ENCODE assay signal across 10 cellular contexts in the genomic region with DNA sequence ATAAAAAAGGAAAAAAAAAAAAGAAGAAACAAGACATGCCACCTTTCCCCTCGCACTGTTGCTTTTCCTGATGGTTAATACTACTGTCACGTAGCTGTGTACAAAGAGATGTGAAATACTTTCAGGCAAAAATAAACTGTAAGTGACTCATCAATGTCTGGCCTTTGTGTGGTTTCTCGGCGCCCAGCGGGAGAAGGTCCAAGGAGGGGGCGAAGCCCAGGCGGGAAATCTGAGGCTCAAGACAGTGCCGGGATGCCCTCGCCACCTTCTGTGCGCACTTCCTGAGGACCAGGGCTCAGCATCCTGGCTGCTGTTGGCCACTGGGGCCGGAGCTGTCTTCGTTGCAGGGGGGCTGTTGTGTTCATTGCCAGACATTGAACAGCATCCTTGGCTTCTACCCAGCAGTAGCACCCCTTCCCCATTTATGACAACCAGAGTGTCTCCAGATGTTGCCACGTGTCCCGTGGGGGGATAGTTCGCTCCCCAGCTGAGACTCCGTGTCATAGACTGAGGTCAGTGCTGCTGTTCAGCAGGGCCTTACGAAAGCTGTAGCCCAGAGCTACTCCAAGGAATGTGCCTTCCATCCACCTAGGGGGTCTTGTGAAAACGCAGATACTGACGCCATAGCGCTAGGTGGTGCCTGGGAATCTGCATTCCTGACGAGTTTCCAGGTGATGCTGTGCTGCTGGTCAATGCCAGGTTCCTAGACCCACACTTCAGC.
DNase-seq lines count a peak whose midpoint lies in the region; ATAC-seq and TF ChIP-seq lines count a peak whose summit lies in the region.
"Had no signal": no experiment of that assay in that cellular context is flagged by ENCODE, and none has a peak within 500 bp of the region (broad histone marks: within the 10 kb centered on the region; RNA-seq: fewer than 3 reads in every experiment).

No MANE protein-coding gene starts in this region.

- H3K27me3 ChIP-seq in tibial nerve = no peaks in the 10 kb centered on the region

- no peaks in the 10 kb centered on the region for H3K27me3 Mint-ChIP-seq in activated naive CD8-positive, alpha-beta T cell treated with anti-CD3 and anti-CD28 coated beads, Interleukin-2, amount 10 ng/mL, durations not matched to agents 7 days and 5 days
- no peaks in the 10 kb centered on the region for H3K27me3 Mint-ChIP-seq in activated naive CD8-positive, alpha-beta T cell treated with anti-CD3 and anti-CD28 coated beads, Interleukin-2, amount 50 U/mL, for 24 hours
- H3K27me3 Mint-ChIP-seq in T-cell (no peaks in the 10 kb centered on the region), type B pancreatic cell (no peaks in the 10 kb centered on the region)

- no peak overlapping the region for H3K27ac Mint-ChIP-seq in activated naive CD8-positive, alpha-beta T cell treated with anti-CD3 and anti-CD28 coated beads, Interleukin-2, amount 10 ng/mL, durations not matched to agents 7 days and 5 days
- no peak overlapping the region for H3K27ac Mint-ChIP-seq in activated naive CD8-positive, alpha-beta T cell treated with anti-CD3 and anti-CD28 coated beads, Interleukin-2, amount 50 U/mL, for 24 hours
- peak overlapping the region; percentile 6 to 23 for H3K27ac Mint-ChIP-seq in T-cell
- no peak overlapping the region for H3K27ac Mint-ChIP-seq in type B pancreatic cell

- 49 to 52% methylated on average over 15 to 21 of the region's 21 CpGs for WGBS in tibial nerve, 2 donors

- H3K27ac ChIP-seq in tibial nerve = peak overlapping the region in 1 of 4 donors; percentile 17

- H3K4me1 Mint-ChIP-seq in activated naive CD8-positive, alpha-beta T cell treated with anti-CD3 and anti-CD28 coated beads, Interleukin-2, amount 10 ng/mL, durations not matched to agents 7 days and 5 days = peaks cover 21% of the 10 kb centered on the region
- peaks cover 23% of the 10 kb centered on the region for H3K4me1 Mint-ChIP-seq in activated naive CD8-positive, alpha-beta T cell treated with anti-CD3 and anti-CD28 coated beads, Interleukin-2, amount 50 U/mL, for 24 hours
- H3K4me1 Mint-ChIP-seq in T-cell (peaks cover 25 to 32% (median 27%) of the 10 kb centered on the region in 3 donors), type B pancreatic cell (ENCODE audit: unreplicated experiment) (peaks cover 29% of the 10 kb centered on the region)

- CTCF ChIA-PET in T-cell (lab: Charles Lee) = interaction anchor here in 1 of 2 donors (0.5 kb wide), 1 partner anchor 210 kb away, joined by 7 read pairs; no protein-coding TSS in a partner anchor

- no peak for ATAC-seq in activated naive CD8-positive, alpha-beta T cell treated with anti-CD3 and anti-CD28 coated beads, Interleukin-2, amount 10 ng/mL, durations not matched to agents 7 days and 5 days (ENCODE audit: low read depth)
- ATAC-seq in activated naive CD8-positive, alpha-beta T cell treated with anti-CD3 and anti-CD28 coated beads, Interleukin-2, amount 50 U/mL, for 24 hours = no peak
- ATAC-seq in T-cell (replicated peaks in 1 of 4) (no peak), HG03457 (IDR thresholded peaks at IDR 0.05; ENCODE audit: unreplicated experiment) (no peak)

- TF ChIP-seq CTCF in type B pancreatic cell (conservative IDR thresholded peaks at IDR 0.05) = no peak
- TF ChIP-seq CTCF in tibial nerve (IDR thresholded peaks at IDR 0.05) = no peak

- H3K4me3 Mint-ChIP-seq in activated naive CD8-positive, alpha-beta T cell treated with anti-CD3 and anti-CD28 coated beads, Interleukin-2, amount 10 ng/mL, durations not matched to agents 7 days and 5 days = no peak overlapping the region
- H3K4me3 Mint-ChIP-seq in activated naive CD8-positive, alpha-beta T cell treated with anti-CD3 and anti-CD28 coated beads, Interleukin-2, amount 50 U/mL, for 24 hours = no peak overlapping the region
- no peak overlapping the region for H3K4me3 Mint-ChIP-seq in T-cell
- peak overlapping the region; percentile 45 for H3K4me3 Mint-ChIP-seq in type B pancreatic cell

- H3K36me3 ChIP-seq in tibial nerve = peaks cover 0 to 40% (median 0%) of the 10 kb centered on the region in 3 donors

- H3K4me1 ChIP-seq in tibial nerve = peaks cover 0 to 23% (median 2%) of the 10 kb centered on the region in 4 donors

- peaks cover 8% of the 10 kb centered on the region for H3K36me3 Mint-ChIP-seq in activated naive CD8-positive, alpha-beta T cell treated with anti-CD3 and anti-CD28 coated beads, Interleukin-2, amount 10 ng/mL, durations not matched to agents 7 days and 5 days
- H3K36me3 Mint-ChIP-seq in activated naive CD8-positive, alpha-beta T cell treated with anti-CD3 and anti-CD28 coated beads, Interleukin-2, amount 50 U/mL, for 24 hours (ENCODE audit: low read depth) = peaks cover 8% of the 10 kb centered on the region
- H3K36me3 Mint-ChIP-seq in T-cell (peaks cover 20% of the 10 kb centered on the region), type B pancreatic cell (peaks cover 8% of the 10 kb centered on the region)

- POLR2A ChIA-PET in activated naive CD8-positive, alpha-beta T cell treated with anti-CD3 and anti-CD28 coated beads, Interleukin-2, amount 10 ng/mL, durations not matched to agents 7 days and 5 days (lab: Charles Lee) = interaction anchor here (0.7 kb wide), 1 partner anchor 54 kb away, joined by 3 read pairs; no protein-coding TSS in a partner anchor
- POLR2A ChIA-PET in T-cell (lab: Charles Lee) = no interaction called here

- peak in 1 of 2 donors; percentile 65 for TF ChIP-seq EP300 in tibial nerve (IDR thresholded peaks at IDR 0.05)

- no peaks in the 10 kb centered on the region for H3K9me3 ChIP-seq in tibial nerve

- DNase-seq in activated naive CD8-positive, alpha-beta T cell treated with anti-CD3 and anti-CD28 coated beads, Interleukin-2, amount 10 ng/mL, durations not matched to agents 7 days and 5 days = peak; percentile 30
- no peak for DNase-seq in activated naive CD8-positive, alpha-beta T cell treated with anti-CD3 and anti-CD28 coated beads, Interleukin-2, amount 50 U/mL, for 24 hours
- DNase-seq in T-cell (no peak), glomerular visceral epithelial cell (ENCODE audit: extremely low spot score) (peak; percentile 89), type B pancreatic cell (ENCODE audit: extremely low spot score, unreplicated experiment) (no peak), AML-193 (lab: John Stamatoyannopoulos, UW) (no peak), tibial nerve (ENCODE audit: low spot score in 2 of 2) (no peak)
- DNase-seq: Karpas-422, right cardiac atrium had no signal

- TF ChIP-seq POLR2A in tibial nerve (IDR thresholded peaks at IDR 0.05) = no peak

- H3K9me3 Mint-ChIP-seq in activated naive CD8-positive, alpha-beta T cell treated with anti-CD3 and anti-CD28 coated beads, Interleukin-2, amount 10 ng/mL, durations not matched to agents 7 days and 5 days = no peaks in the 10 kb centered on the region
- H3K9me3 Mint-ChIP-seq in activated naive CD8-positive, alpha-beta T cell treated with anti-CD3 and anti-CD28 coated beads, Interleukin-2, amount 50 U/mL, for 24 hours = no peaks in the 10 kb centered on the region
- H3K9me3 Mint-ChIP-seq in T-cell = no peaks in the 10 kb centered on the region
- H3K9me3 Mint-ChIP-seq in type B pancreatic cell = no peaks in the 10 kb centered on the region

- H3K4me3 ChIP-seq in tibial nerve = no peak overlapping the region

Comparison
In these comparisons a context has a peak if more than half of its experiments do, and no peak if none do; other contexts are left out.
1. DNase-seq: peak in activated naive CD8-positive, alpha-beta T cell treated with anti-CD3 and anti-CD28 coated beads, Interleukin-2, amount 10 ng/mL, durations not matched to agents 7 days and 5 days (single experiment) and glomerular visceral epithelial cell (single experiment); none in activated naive CD8-positive, alpha-beta T cell treated with anti-CD3 and anti-CD28 coated beads, Interleukin-2, amount 50 U/mL, for 24 hours (single experiment), T-cell (0 of 34), type B pancreatic cell (single experiment), AML-193 (0 of 2) and tibial nerve (0 of 2).
2. H3K27ac Mint-ChIP-seq: peak in T-cell (2 of 2); none in activated naive CD8-positive, alpha-beta T cell treated with anti-CD3 and anti-CD28 coated beads, Interleukin-2, amount 10 ng/mL, durations not matched to agents 7 days and 5 days (single experiment), activated naive CD8-positive, alpha-beta T cell treated with anti-CD3 and anti-CD28 coated beads, Interleukin-2, amount 50 U/mL, for 24 hours (single experiment) and type B pancreatic cell (single experiment).